11 cellular contexts compared by ENCODE assay signal in the genomic region with DNA sequence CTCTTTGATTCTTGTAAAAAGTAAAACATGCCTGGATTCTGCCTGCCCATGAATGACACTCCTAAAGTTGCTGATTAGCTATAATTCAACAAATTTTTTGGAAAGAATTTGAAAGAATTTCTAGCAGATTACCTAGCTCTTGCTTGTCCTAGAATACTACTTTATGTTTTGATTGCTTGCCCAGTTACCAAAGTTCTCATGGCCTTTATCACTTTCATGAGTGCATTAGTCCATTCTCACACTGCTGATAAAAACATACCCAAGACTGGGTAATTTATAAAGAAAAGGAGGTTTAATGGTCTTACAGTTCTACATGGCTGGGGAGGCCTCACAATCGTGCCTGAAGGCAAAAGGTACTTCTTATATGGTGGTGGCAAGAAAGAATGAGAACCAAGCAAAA.
"Had no signal": no experiment of that assay in that cellular context is flagged by ENCODE, and none has a peak within 500 bp of the region (broad histone marks: within the 10 kb centered on the region; RNA-seq: fewer than 3 reads in every experiment).

No MANE protein-coding gene starts in this region.

- DNase-seq: GM23248, GOT3, H7, H9, HCEC 1CT, HFFc6 had no signal

- H3K9ac ChIP-seq: GM23248 had no signal

- H3K4me3 ChIP-seq: GM23248, GM23338, HAP-1 had no signal

- H3K4me1 ChIP-seq: HAP-1 had no signal

- H3K9me3 ChIP-seq: HAP-1 had no signal

- H3K4me2 ChIP-seq: GM23338 had no signal

- H3K27ac ChIP-seq: GM23248 had no signal

- H2AFZ ChIP-seq: GM23248, GM23338 had no signal

- ATAC-seq: GM23338, HCT116 had no signal

- FAIRE-seq: H1, H54 had no signal

- H3K36me3 ChIP-seq: HAP-1 had no signal
